Comparison of ENCODE assay signal across 8 cellular contexts in genomic region chr1:151593651-151594625, GRCh38. TPM values are rescaled to one million over a fixed set of nuclear protein-coding genes. Genes with fewer than 3 reads are reported as not detected.
DNase-seq lines count a peak whose midpoint lies in the region; ATAC-seq, FAIRE-seq and TF ChIP-seq lines count a peak whose summit lies in the region.

No MANE protein-coding gene starts in this region.

- no peaks in the 10 kb centered on the region for H3K9me3 ChIP-seq in breast epithelium

- no peaks in the 10 kb centered on the region for H3K36me3 ChIP-seq in breast epithelium

- POLR2A ChIA-PET in WTC11 (lab: Charles Lee) = interaction anchor here (0.6 to 1.3 kb wide), 3 partner anchors 24 to 54 kb away, joined by 4 to 6 read pairs (median 5); no protein-coding TSS in a partner anchor

- peak overlapping the region in 1 of 3 donors; percentile 14 for H3K4me3 ChIP-seq in breast epithelium

- ATAC-seq in GM21529 (IDR thresholded peaks at IDR 0.05; ENCODE audit: unreplicated experiment) (peak; percentile 57), WTC11 (peak; percentile 97)

- no peak for TF ChIP-seq POLR2A in breast epithelium (IDR thresholded peaks at IDR 0.05)

- peak overlapping the region; percentile 89 for H3K27ac Mint-ChIP-seq in WTC11

- peaks cover 10% of the 10 kb centered on the region for H3K4me1 Mint-ChIP-seq in WTC11

- intact Hi-C loops in breast epithelium (cut with DNase I; ENCODE audit: low total_unique reads) = no loop called here

- FAIRE-seq in islet of Langerhans (lab: Jason Lieb, UNC) = peak; percentile 13

- CTCF ChIA-PET in WTC11 (lab: Charles Lee) = interaction anchor here (0.6 to 2.0 kb wide), 49 partner anchors 8 to 421 kb away, joined by 3 to 22 read pairs (median 5); partner anchors contain the start of genes C2CD4D, CELF3, CGN and MRPL9

- peaks cover 7% of the 10 kb centered on the region for H3K27me3 Mint-ChIP-seq in WTC11 (ENCODE audit: low read depth)

- peak overlapping the region; percentile 86 for H3K4me3 Mint-ChIP-seq in WTC11

- H3K36me3 Mint-ChIP-seq in WTC11 = peaks cover 9% of the 10 kb centered on the region; the same call in 1 of the 2 replicates

- peaks cover 30% of the 10 kb centered on the region for H3K9me3 Mint-ChIP-seq in WTC11

- H3K4me1 ChIP-seq in breast epithelium = no peaks in the 10 kb centered on the region

- H3K27ac ChIP-seq in breast epithelium = no peak overlapping the region

- H3K27me3 ChIP-seq in breast epithelium = no peaks in the 10 kb centered on the region

- TF ChIP-seq CTCF in AG09319 (IDR thresholded peaks at IDR 0.05; ENCODE audit: low read depth, low read length) (peak; percentile 94), WTC11 (IDR thresholded peaks at IDR 0.05) (peak; percentile 79), breast epithelium (IDR thresholded peaks at IDR 0.05) (peak; percentile 83 to 86 (median 86))

- DNase-seq in AG09319 (ENCODE audit: extremely low read depth, low read depth) (no peak), NCI-H2081 (lab: John Stamatoyannopoulos, UW) (peak; percentile 85 to 90), WTC11 (ENCODE audit: low spot score) (peak; percentile 95), breast epithelium (ENCODE audit: low spot score in 2 of 2) (peak; percentile 76 to 88), middle frontal gyrus (ENCODE audit: extremely low spot score, low spot score) (no peak)
- peak; percentile 80 to 84 for DNase-seq in stimulated activated CD4-positive, alpha-beta T cell treated with anti-CD3 and anti-CD28 coated beads, Interleukin-1b, Interleukin-23, amount 100 ng/mL, for 4 hours (ENCODE audit: low read depth in 2 of 2)

TF ChIP-seq in WTC11, 78 proteins besides CTCF, POLR2A, EP300 and RAD21:
- no peak for TF ChIP-seq FOXP1 (CRISPR knock-in tag; IDR thresholded peaks at IDR 0.05; ENCODE audit: borderline replicate concordance)
- peak; percentile 37; the same call in 1 of the 2 replicates for TF ChIP-seq PRDM15 (CRISPR knock-in tag; IDR thresholded peaks at IDR 0.05)
- TF ChIP-seq KAT7 (CRISPR knock-in tag; IDR thresholded peaks at IDR 0.05; ENCODE audit: borderline replicate concordance) = no peak
- TF ChIP-seq MAX (CRISPR knock-in tag; IDR thresholded peaks at IDR 0.05) = 0 out of 2 replicates have a peak, but pooled peaks have one; percentile 34
- TF ChIP-seq CDX4 (CRISPR knock-in tag; IDR thresholded peaks at IDR 0.05; ENCODE audit: borderline replicate concordance) = no peak
- TF ChIP-seq HMGXB4 (CRISPR knock-in tag; IDR thresholded peaks at IDR 0.05) = 0 out of 2 replicates have a peak, but pooled peaks have one; percentile 51
- no peak for TF ChIP-seq NR3C1 (CRISPR knock-in tag; conservative IDR thresholded peaks at IDR 0.05; ENCODE audit: low read depth)

RNA-seq across cellular contexts. Expression of gene SNX27, which starts 17.9 kb away (rescaled TPM):
- total RNA-seq in WTC11 (2021) = 50.0 to 56.0 TPM (median 50.3 TPM) in 3 replicates
- total RNA-seq in breast epithelium = 10 to 100 TPM; 41.3 to 46.8 (median 43.6) TPM

RNA-seq across cellular contexts. Expression of gene TUFT1, which starts 53.8 kb away (rescaled TPM):
- total RNA-seq in WTC11 (2021) (7.7 to 8.6 TPM (median 7.9 TPM) in 3 replicates), breast epithelium (10 to 100 TPM in 2 of 3 donors, 1 to 10 TPM in 1; 7.2 to 21.2 (median 13.4) TPM)

Comparison
In these comparisons a context has a peak if more than half of its experiments do, and no peak if none do; other contexts are left out.
1. DNase-seq: peak in NCI-H2081 (2 of 2), WTC11 (single experiment), breast epithelium (2 of 2) and stimulated activated CD4-positive, alpha-beta T cell treated with anti-CD3 and anti-CD28 coated beads, Interleukin-1b, Interleukin-23, amount 100 ng/mL, for 4 hours (2 of 2); none in AG09319 (single experiment) and middle frontal gyrus (single experiment).
2. Peak in every context shown above with its lines, with median percentiles within 50 percentile points of each other: CTCF ChIP-seq.